In genomic region chr15:101712078-101712477, GRCh38 we compare ENCODE assay signal across 25 cellular contexts. TPM values are rescaled to one million over a fixed set of nuclear protein-coding genes. Genes with fewer than 3 reads are reported as not detected.
DNase-seq lines count a peak whose midpoint lies in the region; ATAC-seq and TF ChIP-seq lines count a peak whose summit lies in the region.
"Had no signal": no experiment of that assay in that cellular context is flagged by ENCODE, and none has a peak within 500 bp of the region (broad histone marks: within the 10 kb centered on the region; RNA-seq: fewer than 3 reads in every experiment).

No MANE protein-coding gene starts in this region.

- H3K4me2 ChIP-seq in mesenchymal stem cell (ENCODE audit: low read length, poor library complexity, severe bottlenecking) (no peak overlapping the region), hepatocyte (no peak overlapping the region)

- H2AK5ac ChIP-seq in mesenchymal stem cell (ENCODE audit: low read length, severe bottlenecking), result peak overlapping the region; percentile 49

- no peak overlapping the region for H3K14ac ChIP-seq in mesenchymal stem cell (ENCODE audit: low read length in 2 of 2)

- H3K9me3 Mint-ChIP-seq in T-helper 1 cell treated with Interleukin-12 subunit alpha and Interleukin-12 subunit beta and Interleukin-4 antibody, amounts not matched to agents 30 μg/mL and 1 μg/mL, for 36 hours, result no peaks in the 10 kb centered on the region
- no peaks in the 10 kb centered on the region for H3K9me3 Mint-ChIP-seq in activated naive CD8-positive, alpha-beta T cell treated with anti-CD3 and anti-CD28 coated beads, Interleukin-2, amount 10 ng/mL, durations not matched to agents 7 days and 5 days
- H3K9me3 Mint-ChIP-seq in activated naive CD8-positive, alpha-beta T cell treated with anti-CD3 and anti-CD28 coated beads, Interleukin-2, amount 50 U/mL, for 24 hours, result no peaks in the 10 kb centered on the region
- H3K9me3 Mint-ChIP-seq: CD14-positive monocyte; CD8-positive, alpha-beta memory T cell had no signal

- no peak overlapping the region for H2BK15ac ChIP-seq in mesenchymal stem cell (ENCODE audit: low read depth, poor library complexity, severe bottlenecking)

- no peak overlapping the region for H2BK12ac ChIP-seq in mesenchymal stem cell (ENCODE audit: low read length in 2 of 2)

- H3K4me3 ChIP-seq in mesenchymal stem cell (ENCODE audit: insufficient read depth in 1 of 2, low read depth in 1 of 2, low read length in 2 of 2) (no peak overlapping the region), hepatocyte (no peak overlapping the region)
- H3K4me3 ChIP-seq: GM23248 had no signal

- H3K36me3 Mint-ChIP-seq in T-helper 1 cell treated with Interleukin-12 subunit alpha and Interleukin-12 subunit beta and Interleukin-4 antibody, amounts not matched to agents 30 μg/mL and 1 μg/mL, for 36 hours (ENCODE audit: low read depth), result peaks cover 65% of the 10 kb centered on the region
- peaks cover 25% of the 10 kb centered on the region for H3K36me3 Mint-ChIP-seq in activated naive CD8-positive, alpha-beta T cell treated with anti-CD3 and anti-CD28 coated beads, Interleukin-2, amount 10 ng/mL, durations not matched to agents 7 days and 5 days
- H3K36me3 Mint-ChIP-seq in activated naive CD8-positive, alpha-beta T cell treated with anti-CD3 and anti-CD28 coated beads, Interleukin-2, amount 50 U/mL, for 24 hours (ENCODE audit: low read depth), result peaks cover 46% of the 10 kb centered on the region

- peaks cover 2% of the 10 kb centered on the region for H3K4me1 ChIP-seq in mesenchymal stem cell (ENCODE audit: control insufficient read depth, insufficient read depth, low read depth, low read length)
- H3K4me1 ChIP-seq in hepatocyte (ENCODE audit: insufficient read depth), result no peaks in the 10 kb centered on the region
- H3K4me1 ChIP-seq: BE2C had no signal

- H4K8ac ChIP-seq in mesenchymal stem cell (ENCODE audit: low read length), result no peak overlapping the region

- H3K27ac ChIP-seq in mesenchymal stem cell (ENCODE audit: low read length, poor library complexity, severe bottlenecking) (no peak overlapping the region), hepatocyte (no peak overlapping the region)
- H3K27ac ChIP-seq: GM23248 had no signal

- H3K36me3 ChIP-seq in mesenchymal stem cell (ENCODE audit: control insufficient read depth in 1 of 2, insufficient read depth in 2 of 2, low read depth in 1 of 2, low read length in 2 of 2) (peaks cover 31 to 77% of the 10 kb centered on the region in 2 experiments), hepatocyte (replicated peaks; ENCODE audit: insufficient read depth, low read depth) (no peaks in the 10 kb centered on the region)
- H3K36me3 ChIP-seq: BE2C had no signal

- WGBS in mesenchymal stem cell, result 90% methylated on average over 6 of the region's 6 CpGs
- 96% methylated on average over 6 of the region's 6 CpGs for WGBS in hepatocyte (ENCODE audit: low lambda C conversion rate, missing lambda C conversion rate)

- no peak for DNase-seq in T-helper 1 cell
- no peak for DNase-seq in activated naive CD8-positive, alpha-beta T cell treated with anti-CD3 and anti-CD28 coated beads, Interleukin-2, amount 10 ng/mL, durations not matched to agents 7 days and 5 days
- DNase-seq in activated naive CD8-positive, alpha-beta T cell treated with anti-CD3 and anti-CD28 coated beads, Interleukin-2, amount 50 U/mL, for 24 hours, result no peak
- DNase-seq in mesenchymal stem cell, result no peak
- no peak for DNase-seq in hepatocyte (ENCODE audit: low spot score)
- DNase-seq: 8988T; ACHN; BE2C; Calu3; CD8-positive, alpha-beta memory T cell; DMS153; GM23248; H7; Karpas-422; MV-4-11; NCI-H1105; NCI-H1436 treated with DMSO at 0.1 percent for 48 hours; NCI-H187 treated with DMSO at 0.1 percent for 48 hours; NCI-H446; NCI-H524 treated with DMSO at 0.1 percent for 48 hours; NCI-H774; PC-3 had no signal

- no peaks in the 10 kb centered on the region for H3K27me3 Mint-ChIP-seq in T-helper 1 cell treated with Interleukin-12 subunit alpha and Interleukin-12 subunit beta and Interleukin-4 antibody, amounts not matched to agents 30 μg/mL and 1 μg/mL, for 36 hours (ENCODE audit: low read depth)
- no peaks in the 10 kb centered on the region for H3K27me3 Mint-ChIP-seq in activated naive CD8-positive, alpha-beta T cell treated with anti-CD3 and anti-CD28 coated beads, Interleukin-2, amount 10 ng/mL, durations not matched to agents 7 days and 5 days
- H3K27me3 Mint-ChIP-seq in activated naive CD8-positive, alpha-beta T cell treated with anti-CD3 and anti-CD28 coated beads, Interleukin-2, amount 50 U/mL, for 24 hours, result no peaks in the 10 kb centered on the region
- H3K27me3 Mint-ChIP-seq: CD8-positive, alpha-beta memory T cell had no signal

- H2BK5ac ChIP-seq in mesenchymal stem cell (ENCODE audit: low read depth, low read length, poor library complexity, severe bottlenecking), result no peak overlapping the region

- no peaks in the 10 kb centered on the region for H3K27me3 ChIP-seq in mesenchymal stem cell (ENCODE audit: control insufficient read depth in 1 of 2, insufficient read depth in 1 of 2, low read length in 2 of 2)
- no peaks in the 10 kb centered on the region for H3K27me3 ChIP-seq in hepatocyte
- H3K27me3 ChIP-seq: BE2C had no signal

- no peaks in the 10 kb centered on the region for H3K9me2 ChIP-seq in hepatocyte (replicated peaks; ENCODE audit: insufficient read depth)

- H2AFZ ChIP-seq in mesenchymal stem cell (ENCODE audit: low read depth, low read length) (no peak overlapping the region), hepatocyte (no peak overlapping the region)
- H2AFZ ChIP-seq: GM23248 had no signal

- H3K9ac ChIP-seq in mesenchymal stem cell (ENCODE audit: low read length), result no peak overlapping the region
- H3K9ac ChIP-seq: GM23248 had no signal

- POLR2A ChIA-PET in activated naive CD8-positive, alpha-beta T cell treated with anti-CD3 and anti-CD28 coated beads, Interleukin-2, amount 10 ng/mL, durations not matched to agents 7 days and 5 days (lab: Charles Lee), result no interaction called here

- peak; percentile 90 for ATAC-seq in activated naive CD8-positive, alpha-beta T cell treated with anti-CD3 and anti-CD28 coated beads, Interleukin-2, amount 10 ng/mL, durations not matched to agents 7 days and 5 days (ENCODE audit: low read depth)
- ATAC-seq in activated naive CD8-positive, alpha-beta T cell treated with anti-CD3 and anti-CD28 coated beads, Interleukin-2, amount 50 U/mL, for 24 hours, result no peak
- no peak for ATAC-seq in HG02852 (IDR thresholded peaks at IDR 0.05; ENCODE audit: unreplicated experiment)
- ATAC-seq: PC-3 had no signal

- TF ChIP-seq CTCF in hepatocyte (IDR thresholded peaks at IDR 0.05; ENCODE audit: poor library complexity), result no peak

- H3K18ac ChIP-seq in mesenchymal stem cell (ENCODE audit: low read depth in 1 of 2, low read length in 2 of 2), result no peak overlapping the region

- H3K79me2 ChIP-seq in hepatocyte, result no peaks in the 10 kb centered on the region

- peaks cover 6% of the 10 kb centered on the region for H3K79me1 ChIP-seq in mesenchymal stem cell (replicated peaks; ENCODE audit: low read length, poor library complexity, severe bottlenecking)

- H3K4ac ChIP-seq in mesenchymal stem cell (ENCODE audit: low read depth in 1 of 2, low read length in 2 of 2), result no peak overlapping the region

- H3K27ac Mint-ChIP-seq in T-helper 1 cell treated with Interleukin-12 subunit alpha and Interleukin-12 subunit beta and Interleukin-4 antibody, amounts not matched to agents 30 μg/mL and 1 μg/mL, for 36 hours, result peak overlapping the region; percentile 50
- no peak overlapping the region for H3K27ac Mint-ChIP-seq in activated naive CD8-positive, alpha-beta T cell treated with anti-CD3 and anti-CD28 coated beads, Interleukin-2, amount 10 ng/mL, durations not matched to agents 7 days and 5 days
- no peak overlapping the region for H3K27ac Mint-ChIP-seq in activated naive CD8-positive, alpha-beta T cell treated with anti-CD3 and anti-CD28 coated beads, Interleukin-2, amount 50 U/mL, for 24 hours
- H3K27ac Mint-ChIP-seq: CD14-positive monocyte had no signal

- no peak overlapping the region for H3K4me3 Mint-ChIP-seq in T-helper 1 cell treated with Interleukin-12 subunit alpha and Interleukin-12 subunit beta and Interleukin-4 antibody, amounts not matched to agents 30 μg/mL and 1 μg/mL, for 36 hours
- H3K4me3 Mint-ChIP-seq in activated naive CD8-positive, alpha-beta T cell treated with anti-CD3 and anti-CD28 coated beads, Interleukin-2, amount 10 ng/mL, durations not matched to agents 7 days and 5 days, result no peak overlapping the region
- no peak overlapping the region for H3K4me3 Mint-ChIP-seq in activated naive CD8-positive, alpha-beta T cell treated with anti-CD3 and anti-CD28 coated beads, Interleukin-2, amount 50 U/mL, for 24 hours
- H3K4me3 Mint-ChIP-seq: CD14-positive monocyte had no signal

- no peaks in the 10 kb centered on the region for H4K20me1 ChIP-seq in hepatocyte (ENCODE audit: insufficient read depth, poor library complexity, severe bottlenecking)

- no peak overlapping the region for H2BK120ac ChIP-seq in mesenchymal stem cell (ENCODE audit: low read depth, low read length)

- no peak overlapping the region for H4K91ac ChIP-seq in mesenchymal stem cell (ENCODE audit: low read length)

- H3K4me1 Mint-ChIP-seq in T-helper 1 cell treated with Interleukin-12 subunit alpha and Interleukin-12 subunit beta and Interleukin-4 antibody, amounts not matched to agents 30 μg/mL and 1 μg/mL, for 36 hours (ENCODE audit: low read depth), result peaks cover 14% of the 10 kb centered on the region
- peaks cover 9% of the 10 kb centered on the region for H3K4me1 Mint-ChIP-seq in activated naive CD8-positive, alpha-beta T cell treated with anti-CD3 and anti-CD28 coated beads, Interleukin-2, amount 10 ng/mL, durations not matched to agents 7 days and 5 days
- peaks cover 2% of the 10 kb centered on the region for H3K4me1 Mint-ChIP-seq in activated naive CD8-positive, alpha-beta T cell treated with anti-CD3 and anti-CD28 coated beads, Interleukin-2, amount 50 U/mL, for 24 hours
- H3K4me1 Mint-ChIP-seq: CD14-positive monocyte had no signal

- no peak overlapping the region for H3K23ac ChIP-seq in mesenchymal stem cell (ENCODE audit: low read length in 2 of 2)

- no peaks in the 10 kb centered on the region for H3K9me3 ChIP-seq in mesenchymal stem cell (ENCODE audit: control insufficient read depth, low read length)
- no peaks in the 10 kb centered on the region for H3K9me3 ChIP-seq in hepatocyte (ENCODE audit: low read depth)
- H3K9me3 ChIP-seq: BE2C had no signal

RNA-seq across cellular contexts. Expression of gene TARS3, which starts 12.2 kb away (rescaled TPM):
- 10 to 100 TPM; 13.9 to 16.9 TPM for total RNA-seq in activated naive CD8-positive, alpha-beta T cell treated with anti-CD3 and anti-CD28 coated beads, Interleukin-2, amount 10 ng/mL, durations not matched to agents 7 days and 5 days
- 9.7 TPM for polyA plus RNA-seq in mesenchymal stem cell (2013, experiment 1 of 2)
- 8.9 TPM for polyA plus RNA-seq in mesenchymal stem cell (2013, experiment 2 of 2)
- 12.8 and 28.5 TPM in 2 replicates for total RNA-seq in hepatocyte
- 9.7 and 10.6 TPM in 2 replicates for polyA plus RNA-seq in hepatocyte

RNA-seq across cellular contexts. Expression of gene TM2D3, which starts 59.9 kb away (rescaled TPM):
- total RNA-seq in activated naive CD8-positive, alpha-beta T cell treated with anti-CD3 and anti-CD28 coated beads, Interleukin-2, amount 10 ng/mL, durations not matched to agents 7 days and 5 days, result 10 to 100 TPM; 42.7 to 45.8 TPM
- polyA plus RNA-seq in mesenchymal stem cell (2013, experiment 1 of 2), result 26.7 TPM
- polyA plus RNA-seq in mesenchymal stem cell (2013, experiment 2 of 2), result 29.0 TPM
- 41.9 and 46.6 TPM in 2 replicates for total RNA-seq in hepatocyte
- polyA plus RNA-seq in hepatocyte, result 49.6 and 55.7 TPM in 2 replicates
